35 cellular contexts compared by ENCODE assay signal in genomic region chr5:57741326-57741725, GRCh38.
"Had no signal": no experiment of that assay in that cellular context is flagged by ENCODE, and none has a peak within 500 bp of the region (broad histone marks: within the 10 kb centered on the region; RNA-seq: fewer than 3 reads in every experiment).

No MANE protein-coding gene starts in this region.

- H3K27me3 ChIP-seq: breast epithelium, pancreas had no signal

- H3K9me3 Mint-ChIP-seq: activated naive CD4-positive, alpha-beta T cell treated with anti-CD3 and anti-CD28 coated beads, Interleukin-2, amount 50 U/mL, for 24 hours; activated naive CD8-positive, alpha-beta T cell treated with anti-CD3 and anti-CD28 coated beads, Interleukin-2, amount 50 U/mL, for 24 hours; activated T-helper 2 cell treated with anti-CD3 and anti-CD28 coated beads, Interferon-gamma antibody, Interleukin-2, Interleukin-4, amounts not matched to agents 10 μg/mL and 5 μg/mL and 100 μg/mL, durations not matched to agents 14 hours and 24 hours and 36 hours; dendritic cell treated with granulocyte-macrophage colony-stimulating factor and Interleukin-4, amounts not matched to agents 40 ng/mL and 50 ng/mL, for 4 days; nephron; stimulated activated effector memory CD8-positive, alpha-beta T cell treated with anti-CD3 and anti-CD28 coated beads, Interleukin-12 subunit alpha, Interleukin-12 subunit beta, amount 100 ng/mL, for 72 hours; stimulated activated naive CD8-positive, alpha-beta T cell treated with anti-CD3 and anti-CD28 coated beads, Interleukin-15, Interleukin-2, amounts not matched to agents 100 ng/mL and 50 ng/mL, for 24 hours; T-helper 2 cell treated with Interferon-gamma antibody and Interleukin-4, amounts not matched to agents 5 μg/mL and 100 μg/mL, for 36 hours had no signal

- H3K4me3 Mint-ChIP-seq: activated CD4-positive, alpha-beta T cell treated with anti-CD3 and anti-CD28 coated beads for 36 hours; activated CD8-positive, alpha-beta memory T cell treated with anti-CD3 and anti-CD28 coated beads, Interleukin-2, amount 10 ng/mL, durations not matched to agents 7 days and 5 days; activated CD8-positive, alpha-beta T cell treated with anti-CD3 and anti-CD28 coated beads, Interleukin-2, amount 10 ng/mL, durations not matched to agents 7 days and 5 days; activated naive CD4-positive, alpha-beta T cell treated with anti-CD3 and anti-CD28 coated beads, Interleukin-2, amount 50 U/mL, for 24 hours; activated naive CD8-positive, alpha-beta T cell treated with anti-CD3 and anti-CD28 coated beads, Interleukin-2, amount 50 U/mL, for 24 hours; central memory CD8-positive, alpha-beta T cell; dendritic cell treated with granulocyte-macrophage colony-stimulating factor and Interleukin-4, amounts not matched to agents 40 ng/mL and 50 ng/mL, for 4 days; nephron; stimulated activated effector memory CD8-positive, alpha-beta T cell treated with anti-CD3 and anti-CD28 coated beads, Interleukin-12 subunit alpha, Interleukin-12 subunit beta, amount 100 ng/mL, for 72 hours; stimulated activated naive CD8-positive, alpha-beta T cell treated with anti-CD3 and anti-CD28 coated beads, Interleukin-15, Interleukin-2, amounts not matched to agents 100 ng/mL and 50 ng/mL, for 24 hours; T-helper 2 cell treated with Interferon-gamma antibody and Interleukin-4, amounts not matched to agents 5 μg/mL and 100 μg/mL, for 36 hours had no signal

- H3K27ac ChIP-seq: breast epithelium, lower lobe of right lung, pancreas, prostate gland, skin epidermis, thoracic aorta had no signal

- H3K9me3 ChIP-seq: breast epithelium, lower lobe of right lung, pancreas, prostate gland, thoracic aorta had no signal

- H3K36me3 Mint-ChIP-seq: activated CD8-positive, alpha-beta memory T cell treated with anti-CD3 and anti-CD28 coated beads, Interleukin-2, amount 10 ng/mL, durations not matched to agents 7 days and 5 days; activated naive CD4-positive, alpha-beta T cell treated with anti-CD3 and anti-CD28 coated beads, Interleukin-2, amount 50 U/mL, for 24 hours; stimulated activated effector memory CD8-positive, alpha-beta T cell treated with anti-CD3 and anti-CD28 coated beads, Interleukin-12 subunit alpha, Interleukin-12 subunit beta, amount 100 ng/mL, for 72 hours had no signal

- H3K4me1 Mint-ChIP-seq: activated CD4-positive, alpha-beta T cell treated with anti-CD3 and anti-CD28 coated beads for 36 hours; activated CD8-positive, alpha-beta memory T cell treated with anti-CD3 and anti-CD28 coated beads, Interleukin-2, amount 10 ng/mL, durations not matched to agents 7 days and 5 days; activated naive CD4-positive, alpha-beta T cell treated with anti-CD3 and anti-CD28 coated beads, Interleukin-2, amount 50 U/mL, for 24 hours; activated naive CD8-positive, alpha-beta T cell treated with anti-CD3 and anti-CD28 coated beads, Interleukin-2, amount 50 U/mL, for 24 hours; central memory CD8-positive, alpha-beta T cell; stimulated activated effector memory CD8-positive, alpha-beta T cell treated with anti-CD3 and anti-CD28 coated beads, Interleukin-12 subunit alpha, Interleukin-12 subunit beta, amount 100 ng/mL, for 72 hours had no signal

- H3K36me3 ChIP-seq: breast epithelium, lower lobe of right lung, pancreas, prostate gland, thoracic aorta had no signal

- DNase-seq: activated CD4-positive, alpha-beta T cell treated with anti-CD3 and anti-CD28 coated beads for 36 hours; activated CD4-positive, CD25-positive, alpha-beta regulatory T cell; activated CD8-positive, alpha-beta memory T cell treated with anti-CD3 and anti-CD28 coated beads, Interleukin-2, amount 10 ng/mL, durations not matched to agents 7 days and 5 days; activated CD8-positive, alpha-beta T cell treated with anti-CD3 and anti-CD28 coated beads, Interleukin-2, amount 10 ng/mL, durations not matched to agents 7 days and 5 days; activated naive CD8-positive, alpha-beta T cell treated with anti-CD3 and anti-CD28 coated beads, Interleukin-2, amount 50 U/mL, for 24 hours; activated T-cell treated with anti-CD3 and anti-CD28 coated beads, Interleukin-2, amount 50 U/mL, for 48 hours; amygdala; effector CD8-positive, alpha-beta T cell; foreskin fibroblast; head of caudate nucleus; hippocampal formation; lower lobe of right lung; mesendoderm; pancreas; retina; stimulated activated CD4-positive, alpha-beta T cell treated with anti-CD3 and anti-CD28 coated beads, Interleukin-12 subunit alpha, Interleukin-12 subunit beta, amount 100 ng/mL, for 4 hours; stimulated activated CD4-positive, alpha-beta T cell treated with anti-CD3 and anti-CD28 coated beads, Interleukin-4, amount 100 ng/mL, for 1 hour; T-helper 1 cell; trophoblast cell had no signal

- ATAC-seq: activated CD4-positive, alpha-beta T cell treated with anti-CD3 and anti-CD28 coated beads for 36 hours; activated CD8-positive, alpha-beta memory T cell treated with anti-CD3 and anti-CD28 coated beads, Interleukin-2, amount 10 ng/mL, durations not matched to agents 7 days and 5 days; activated CD8-positive, alpha-beta T cell treated with anti-CD3 and anti-CD28 coated beads, Interleukin-2, amount 10 ng/mL, durations not matched to agents 7 days and 5 days; activated naive CD8-positive, alpha-beta T cell treated with anti-CD3 and anti-CD28 coated beads, Interleukin-2, amount 50 U/mL, for 24 hours; left lobe of liver; lower lobe of right lung; pancreas; sciatic nerve; stimulated activated effector memory CD8-positive, alpha-beta T cell treated with anti-CD3 and anti-CD28 coated beads, Interleukin-12 subunit alpha, Interleukin-12 subunit beta, amount 100 ng/mL, for 72 hours had no signal

- H3K27me3 Mint-ChIP-seq: activated CD8-positive, alpha-beta memory T cell treated with anti-CD3 and anti-CD28 coated beads, Interleukin-2, amount 10 ng/mL, durations not matched to agents 7 days and 5 days; central memory CD8-positive, alpha-beta T cell; dendritic cell treated with granulocyte-macrophage colony-stimulating factor and Interleukin-4, amounts not matched to agents 40 ng/mL and 50 ng/mL, for 4 days; stimulated activated naive CD8-positive, alpha-beta T cell treated with anti-CD3 and anti-CD28 coated beads, Interleukin-15, Interleukin-2, amounts not matched to agents 100 ng/mL and 50 ng/mL, for 24 hours had no signal

- H3K27ac Mint-ChIP-seq: activated CD4-positive, alpha-beta T cell treated with anti-CD3 and anti-CD28 coated beads for 36 hours; activated CD8-positive, alpha-beta memory T cell treated with anti-CD3 and anti-CD28 coated beads, Interleukin-2, amount 10 ng/mL, durations not matched to agents 7 days and 5 days; activated CD8-positive, alpha-beta T cell treated with anti-CD3 and anti-CD28 coated beads, Interleukin-2, amount 10 ng/mL, durations not matched to agents 7 days and 5 days; activated naive CD4-positive, alpha-beta T cell treated with anti-CD3 and anti-CD28 coated beads, Interleukin-2, amount 50 U/mL, for 24 hours; activated naive CD8-positive, alpha-beta T cell treated with anti-CD3 and anti-CD28 coated beads, Interleukin-2, amount 50 U/mL, for 24 hours; activated T-helper 2 cell treated with anti-CD3 and anti-CD28 coated beads, Interferon-gamma antibody, Interleukin-2, Interleukin-4, amounts not matched to agents 10 μg/mL and 5 μg/mL and 100 μg/mL, durations not matched to agents 14 hours and 24 hours and 36 hours; dendritic cell treated with granulocyte-macrophage colony-stimulating factor and Interleukin-4, amounts not matched to agents 40 ng/mL and 50 ng/mL, for 4 days; nephron; stimulated activated effector memory CD8-positive, alpha-beta T cell treated with anti-CD3 and anti-CD28 coated beads, Interleukin-12 subunit alpha, Interleukin-12 subunit beta, amount 100 ng/mL, for 72 hours; stimulated activated naive CD8-positive, alpha-beta T cell treated with anti-CD3 and anti-CD28 coated beads, Interleukin-15, Interleukin-2, amounts not matched to agents 100 ng/mL and 50 ng/mL, for 24 hours; T-helper 2 cell treated with Interferon-gamma antibody and Interleukin-4, amounts not matched to agents 5 μg/mL and 100 μg/mL, for 36 hours had no signal

- H3K4me1 ChIP-seq: breast epithelium, lower lobe of right lung, pancreas, prostate gland had no signal

- H3K4me3 ChIP-seq: breast epithelium, lower lobe of right lung, pancreas, prostate gland, skin epidermis, thoracic aorta had no signal

- FAIRE-seq: endometrium, pancreas, urothelium cell line had no signal
